ENCODE assay signal across 1 cellular context in the genomic region with DNA sequence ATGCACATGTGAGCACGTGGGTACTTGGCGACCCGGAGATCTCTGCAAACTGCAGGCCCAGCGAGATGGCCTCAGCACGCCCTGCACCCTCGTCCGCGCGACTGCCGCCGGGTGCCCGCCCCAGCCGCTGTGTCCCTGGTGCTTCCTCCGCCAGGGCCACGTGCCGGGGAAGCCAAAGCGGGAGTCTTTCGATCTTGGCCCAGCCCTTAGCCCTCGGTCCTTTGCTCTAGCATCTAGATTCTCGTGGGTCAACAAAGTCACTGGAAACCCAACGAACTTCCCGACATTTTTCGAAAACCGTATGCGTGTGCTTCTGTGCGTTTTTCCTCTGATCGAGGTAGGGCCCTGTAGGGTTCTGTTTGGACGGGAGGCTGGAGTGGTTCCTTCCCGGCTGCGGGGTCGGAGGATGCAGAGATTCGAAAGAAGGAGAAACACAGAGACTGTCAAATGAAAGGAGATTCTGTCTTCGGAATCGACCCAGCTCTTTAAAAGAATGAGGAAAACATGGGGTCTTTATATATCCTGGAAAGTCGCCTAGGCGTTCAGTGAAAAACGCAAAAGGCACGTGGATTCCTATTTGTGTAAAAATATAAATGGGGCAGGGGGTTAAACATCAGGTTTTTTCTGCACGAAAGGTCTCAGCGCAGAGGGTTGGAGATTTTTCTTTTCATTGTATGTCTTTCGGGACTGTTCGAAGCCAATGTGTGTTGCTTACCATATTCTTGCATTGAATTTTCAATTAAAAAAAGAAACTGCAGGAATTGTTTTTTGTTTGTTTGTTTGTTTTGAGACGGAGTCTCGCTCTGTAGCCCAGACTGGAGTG.
TF ChIP-seq lines count a peak whose summit lies in the region.

No MANE protein-coding gene starts in this region.

TF ChIP-seq in WTC11, 78 proteins besides CTCF, POLR2A, EP300 and RAD21 (continued from another document):
- TF ChIP-seq, protein P1, sequence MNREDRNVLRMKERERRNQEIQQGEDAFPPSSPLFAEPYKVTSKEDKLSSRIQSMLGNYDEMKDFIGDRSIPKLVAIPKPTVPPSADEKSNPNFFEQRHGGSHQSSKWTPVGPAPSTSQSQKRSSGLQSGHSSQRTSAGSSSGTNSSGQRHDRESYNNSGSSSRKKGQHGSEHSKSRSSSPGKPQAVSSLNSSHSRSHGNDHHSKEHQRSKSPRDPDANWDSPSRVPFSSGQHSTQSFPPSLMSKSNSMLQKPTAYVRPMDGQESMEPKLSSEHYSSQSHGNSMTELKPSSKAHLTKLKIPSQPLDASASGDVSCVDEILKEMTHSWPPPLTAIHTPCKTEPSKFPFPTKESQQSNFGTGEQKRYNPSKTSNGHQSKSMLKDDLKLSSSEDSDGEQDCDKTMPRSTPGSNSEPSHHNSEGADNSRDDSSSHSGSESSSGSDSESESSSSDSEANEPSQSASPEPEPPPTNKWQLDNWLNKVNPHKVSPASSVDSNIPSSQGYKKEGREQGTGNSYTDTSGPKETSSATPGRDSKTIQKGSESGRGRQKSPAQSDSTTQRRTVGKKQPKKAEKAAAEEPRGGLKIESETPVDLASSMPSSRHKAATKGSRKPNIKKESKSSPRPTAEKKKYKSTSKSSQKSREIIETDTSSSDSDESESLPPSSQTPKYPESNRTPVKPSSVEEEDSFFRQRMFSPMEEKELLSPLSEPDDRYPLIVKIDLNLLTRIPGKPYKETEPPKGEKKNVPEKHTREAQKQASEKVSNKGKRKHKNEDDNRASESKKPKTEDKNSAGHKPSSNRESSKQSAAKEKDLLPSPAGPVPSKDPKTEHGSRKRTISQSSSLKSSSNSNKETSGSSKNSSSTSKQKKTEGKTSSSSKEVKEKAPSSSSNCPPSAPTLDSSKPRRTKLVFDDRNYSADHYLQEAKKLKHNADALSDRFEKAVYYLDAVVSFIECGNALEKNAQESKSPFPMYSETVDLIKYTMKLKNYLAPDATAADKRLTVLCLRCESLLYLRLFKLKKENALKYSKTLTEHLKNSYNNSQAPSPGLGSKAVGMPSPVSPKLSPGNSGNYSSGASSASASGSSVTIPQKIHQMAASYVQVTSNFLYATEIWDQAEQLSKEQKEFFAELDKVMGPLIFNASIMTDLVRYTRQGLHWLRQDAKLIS (CRISPR knock-in tag; IDR thresholded peaks at IDR 0.05; ENCODE audit: borderline replicate concordance): 0 out of 2 replicates have a peak, but pooled peaks have one; percentile 44
- TF ChIP-seq TP53 (CRISPR knock-in tag; IDR thresholded peaks at IDR 0.05) (no peak), ZNF423 (CRISPR knock-in tag; IDR thresholded peaks at IDR 0.05) (no peak), ZBTB21 (CRISPR knock-in tag; IDR thresholded peaks at IDR 0.05; ENCODE audit: borderline replicate concordance) (0 out of 2 replicates have a peak, but pooled peaks have one; percentile 52), ATF1 (CRISPR knock-in tag; IDR thresholded peaks at IDR 0.05) (no peak), ZNF138 (CRISPR knock-in tag; conservative IDR thresholded peaks at IDR 0.05) (no peak), MYBL2 (CRISPR knock-in tag; IDR thresholded peaks at IDR 0.05) (no peak), ZNF416 (CRISPR knock-in tag; IDR thresholded peaks at IDR 0.05) (no peak), GRHL2 (CRISPR knock-in tag; IDR thresholded peaks at IDR 0.05; ENCODE audit: insufficient replicate concordance, severe bottlenecking) (no peak), ATF6 (CRISPR knock-in tag; IDR thresholded peaks at IDR 0.05) (no peak), PRDM15 (CRISPR knock-in tag; IDR thresholded peaks at IDR 0.05) (0 out of 2 replicates have a peak, but pooled peaks have one; percentile 29), NR2C2 (CRISPR knock-in tag; IDR thresholded peaks at IDR 0.05) (peak; percentile 52; the same call in 1 of the 2 replicates), MXD4 (CRISPR knock-in tag; IDR thresholded peaks at IDR 0.05; ENCODE audit: borderline replicate concordance) (no peak), NR1H2 (CRISPR knock-in tag; IDR thresholded peaks at IDR 0.05) (0 out of 2 replicates have a peak, but pooled peaks have one; percentile 4), ZNF671 (CRISPR knock-in tag; IDR thresholded peaks at IDR 0.05) (no peak), ZNF219 (CRISPR knock-in tag; IDR thresholded peaks at IDR 0.05; ENCODE audit: borderline replicate concordance) (no peak), ESRRA (CRISPR knock-in tag; IDR thresholded peaks at IDR 0.05; ENCODE audit: borderline replicate concordance) (no peak)
- TF ChIP-seq, protein P2, sequence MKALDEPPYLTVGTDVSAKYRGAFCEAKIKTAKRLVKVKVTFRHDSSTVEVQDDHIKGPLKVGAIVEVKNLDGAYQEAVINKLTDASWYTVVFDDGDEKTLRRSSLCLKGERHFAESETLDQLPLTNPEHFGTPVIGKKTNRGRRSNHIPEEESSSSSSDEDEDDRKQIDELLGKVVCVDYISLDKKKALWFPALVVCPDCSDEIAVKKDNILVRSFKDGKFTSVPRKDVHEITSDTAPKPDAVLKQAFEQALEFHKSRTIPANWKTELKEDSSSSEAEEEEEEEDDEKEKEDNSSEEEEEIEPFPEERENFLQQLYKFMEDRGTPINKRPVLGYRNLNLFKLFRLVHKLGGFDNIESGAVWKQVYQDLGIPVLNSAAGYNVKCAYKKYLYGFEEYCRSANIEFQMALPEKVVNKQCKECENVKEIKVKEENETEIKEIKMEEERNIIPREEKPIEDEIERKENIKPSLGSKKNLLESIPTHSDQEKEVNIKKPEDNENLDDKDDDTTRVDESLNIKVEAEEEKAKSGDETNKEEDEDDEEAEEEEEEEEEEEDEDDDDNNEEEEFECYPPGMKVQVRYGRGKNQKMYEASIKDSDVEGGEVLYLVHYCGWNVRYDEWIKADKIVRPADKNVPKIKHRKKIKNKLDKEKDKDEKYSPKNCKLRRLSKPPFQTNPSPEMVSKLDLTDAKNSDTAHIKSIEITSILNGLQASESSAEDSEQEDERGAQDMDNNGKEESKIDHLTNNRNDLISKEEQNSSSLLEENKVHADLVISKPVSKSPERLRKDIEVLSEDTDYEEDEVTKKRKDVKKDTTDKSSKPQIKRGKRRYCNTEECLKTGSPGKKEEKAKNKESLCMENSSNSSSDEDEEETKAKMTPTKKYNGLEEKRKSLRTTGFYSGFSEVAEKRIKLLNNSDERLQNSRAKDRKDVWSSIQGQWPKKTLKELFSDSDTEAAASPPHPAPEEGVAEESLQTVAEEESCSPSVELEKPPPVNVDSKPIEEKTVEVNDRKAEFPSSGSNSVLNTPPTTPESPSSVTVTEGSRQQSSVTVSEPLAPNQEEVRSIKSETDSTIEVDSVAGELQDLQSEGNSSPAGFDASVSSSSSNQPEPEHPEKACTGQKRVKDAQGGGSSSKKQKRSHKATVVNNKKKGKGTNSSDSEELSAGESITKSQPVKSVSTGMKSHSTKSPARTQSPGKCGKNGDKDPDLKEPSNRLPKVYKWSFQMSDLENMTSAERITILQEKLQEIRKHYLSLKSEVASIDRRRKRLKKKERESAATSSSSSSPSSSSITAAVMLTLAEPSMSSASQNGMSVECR (CRISPR knock-in tag; IDR thresholded peaks at IDR 0.05; ENCODE audit: borderline replicate concordance): no peak
